ENCODE assay signal across 6 cellular contexts in genomic region chr22:27605390-27605789, GRCh38.
"Had no signal": no experiment of that assay in that cellular context is flagged by ENCODE, and none has a peak within 500 bp of the region (broad histone marks: within the 10 kb centered on the region; RNA-seq: fewer than 3 reads in every experiment).

No MANE protein-coding gene starts in this region.

- H3K4me3 ChIP-seq: GM23338 had no signal

- H3K27ac ChIP-seq: HL-60 had no signal

- DNase-seq: H9, HCEC 1CT, HFFc6, IMR-90 had no signal

- H3K4me2 ChIP-seq: GM23338 had no signal

- H3K27ac Mint-ChIP-seq: GM23338, H9, HFFc6 had no signal

- H2AFZ ChIP-seq: GM23338 had no signal

- H3K9me3 Mint-ChIP-seq: GM23338, H9, HFFc6 had no signal

- ATAC-seq: GM23338 had no signal

- H3K4me3 Mint-ChIP-seq: GM23338, H9, HFFc6 had no signal
